27 cellular contexts compared by ENCODE assay signal in genomic region chr4:44544158-44544557, GRCh38.
A peak's percentile ranks its signal among the peaks of the same experiment; 100 is the strongest.
DNase-seq lines count a peak whose midpoint lies in the region; ATAC-seq and TF ChIP-seq lines count a peak whose summit lies in the region.
"Had no signal": no experiment of that assay in that cellular context is flagged by ENCODE, and none has a peak within 500 bp of the region (broad histone marks: within the 10 kb centered on the region; RNA-seq: fewer than 3 reads in every experiment).

No MANE protein-coding gene starts in this region.

- DNase-seq in HT1080 (ENCODE audit: low read depth), result peak; percentile 75
- no peak for DNase-seq in RWPE2 (ENCODE audit: low spot score)
- DNase-seq in fibroblast of pulmonary artery (ENCODE audit: low read depth), result peak; percentile 18
- DNase-seq in retinal pigment epithelial cell (ENCODE audit: low read depth), result peak; percentile 65
- no peak for DNase-seq in activated T-cell treated with anti-CD3 and anti-CD28 coated beads, Interleukin-2, amount 50 U/mL, for 72 hours
- DNase-seq in transverse colon, result no peak
- DNase-seq: AML-193; CD4-positive, alpha-beta T cell; COR-L47; DMS79; EL; GF-D8; Karpas-422; NCI-H1092 treated with DMSO at 0.1 percent for 48 hours; NCI-H1436; NCI-H187; NCI-H2081 treated with DMSO at 0.1 percent for 48 hours; NCI-H2171 treated with DMSO at 0.1 percent for 48 hours; NCI-H524; NCI-H748 treated with DMSO at 0.1 percent for 48 hours; PC-9; SHP77 treated with DMSO at 0.1 percent for 48 hours had no signal

- H3K27ac ChIP-seq in RWPE2 (ENCODE audit: poor library complexity, severe bottlenecking) (no peak overlapping the region), transverse colon (no peak overlapping the region)
- H3K27ac ChIP-seq: A549; BLaER1 treated with 17β-estradiol and CSF1 and Interleukin-3, amounts not matched to agents 10 nM and 100 nM; PC-9; RWPE1 had no signal

- H3K36me3 ChIP-seq in RWPE2 (ENCODE audit: low read depth) (no peaks in the 10 kb centered on the region), transverse colon (no peaks in the 10 kb centered on the region)
- H3K36me3 ChIP-seq: BLaER1 treated with 17β-estradiol and CSF1 and Interleukin-3, amounts not matched to agents 10 nM and 100 nM had no signal

- no peak for TF ChIP-seq EP300 in transverse colon (IDR thresholded peaks at IDR 0.05; ENCODE audit: low read depth)

- H3K4me3 ChIP-seq in RWPE2 (ENCODE audit: severe bottlenecking), result no peak overlapping the region
- no peak overlapping the region for H3K4me3 ChIP-seq in fibroblast of pulmonary artery (replicated peaks; ENCODE audit: low read depth, low read length)
- H3K4me3 ChIP-seq in retinal pigment epithelial cell (ENCODE audit: low read length), result no peak overlapping the region
- H3K4me3 ChIP-seq in transverse colon, result no peak overlapping the region
- H3K4me3 ChIP-seq: A549; BLaER1 treated with 17β-estradiol and CSF1 and Interleukin-3, amounts not matched to agents 10 nM and 100 nM; PC-9 had no signal

- H3K27ac Mint-ChIP-seq in activated T-cell treated with anti-CD3 and anti-CD28 coated beads, Interleukin-2, amount 50 U/mL, for 72 hours, result no peak overlapping the region
- H3K27ac Mint-ChIP-seq in stimulated activated memory B cell treated with anti-CD40 and anti-IgM and Interleukin-4, amounts not matched to agents 10 μg/mL and 1 μg/mL and 100 μg/mL, for 72 hours, result no peak overlapping the region
- H3K27ac Mint-ChIP-seq: CD4-positive, alpha-beta T cell had no signal

- no peak overlapping the region for H3K4me3 Mint-ChIP-seq in activated T-cell treated with anti-CD3 and anti-CD28 coated beads, Interleukin-2, amount 50 U/mL, for 72 hours
- no peak overlapping the region for H3K4me3 Mint-ChIP-seq in stimulated activated memory B cell treated with anti-CD40 and anti-IgM and Interleukin-4, amounts not matched to agents 10 μg/mL and 1 μg/mL and 100 μg/mL, for 72 hours
- H3K4me3 Mint-ChIP-seq: CD4-positive, alpha-beta T cell had no signal

- no peaks in the 10 kb centered on the region for H3K27me3 Mint-ChIP-seq in activated T-cell treated with anti-CD3 and anti-CD28 coated beads, Interleukin-2, amount 50 U/mL, for 72 hours (ENCODE audit: low read depth)
- H3K27me3 Mint-ChIP-seq in stimulated activated memory B cell treated with anti-CD40 and anti-IgM and Interleukin-4, amounts not matched to agents 10 μg/mL and 1 μg/mL and 100 μg/mL, for 72 hours, result no peaks in the 10 kb centered on the region
- H3K27me3 Mint-ChIP-seq: CD4-positive, alpha-beta T cell had no signal

- no peaks in the 10 kb centered on the region for H3K9me3 Mint-ChIP-seq in activated T-cell treated with anti-CD3 and anti-CD28 coated beads, Interleukin-2, amount 50 U/mL, for 72 hours
- no peaks in the 10 kb centered on the region for H3K9me3 Mint-ChIP-seq in stimulated activated memory B cell treated with anti-CD40 and anti-IgM and Interleukin-4, amounts not matched to agents 10 μg/mL and 1 μg/mL and 100 μg/mL, for 72 hours
- H3K9me3 Mint-ChIP-seq: CD4-positive, alpha-beta T cell had no signal

- no peak for TF ChIP-seq POLR2A in transverse colon (IDR thresholded peaks at IDR 0.05)

- H3K4me1 ChIP-seq in RWPE2 (ENCODE audit: insufficient read depth, poor library complexity, severe bottlenecking), result no peaks in the 10 kb centered on the region
- no peaks in the 10 kb centered on the region for H3K4me1 ChIP-seq in transverse colon
- H3K4me1 ChIP-seq: A549; BLaER1 treated with 17β-estradiol and CSF1 and Interleukin-3, amounts not matched to agents 10 nM and 100 nM had no signal

- TF ChIP-seq CTCF in RWPE2 (IDR thresholded peaks at IDR 0.05; ENCODE audit: poor library complexity, severe bottlenecking) (no peak), fibroblast of pulmonary artery (IDR thresholded peaks at IDR 0.05; ENCODE audit: low read length, missing control alignments) (no peak), retinal pigment epithelial cell (conservative IDR thresholded peaks at IDR 0.05; ENCODE audit: low read depth, low read length) (no peak), transverse colon (IDR thresholded peaks at IDR 0.05) (no peak)

- H3K4me1 Mint-ChIP-seq in activated T-cell treated with anti-CD3 and anti-CD28 coated beads, Interleukin-2, amount 50 U/mL, for 72 hours (ENCODE audit: low read depth), result no peaks in the 10 kb centered on the region
- H3K4me1 Mint-ChIP-seq in stimulated activated memory B cell treated with anti-CD40 and anti-IgM and Interleukin-4, amounts not matched to agents 10 μg/mL and 1 μg/mL and 100 μg/mL, for 72 hours, result no peaks in the 10 kb centered on the region

- WGBS in transverse colon (ENCODE audit: low coverage in 1 of 2), 2 donors, result 86 to 92% methylated on average over 2 of the region's 2 CpGs

- no peaks in the 10 kb centered on the region for H3K36me3 Mint-ChIP-seq in activated T-cell treated with anti-CD3 and anti-CD28 coated beads, Interleukin-2, amount 50 U/mL, for 72 hours (ENCODE audit: insufficient read depth in 2 of 2)
- no peaks in the 10 kb centered on the region for H3K36me3 Mint-ChIP-seq in stimulated activated memory B cell treated with anti-CD40 and anti-IgM and Interleukin-4, amounts not matched to agents 10 μg/mL and 1 μg/mL and 100 μg/mL, for 72 hours

- in situ Hi-C loops in transverse colon (cut with MboI; ENCODE audit: low pct_ligation_motif_present in 1 of 4, low pct_unique_long_range_greater_than_20kb in 1 of 4, low sequenced_read_pairs in 3 of 4), result no loop called here

- H3K9me3 ChIP-seq in RWPE2 (ENCODE audit: severe bottlenecking), result no peaks in the 10 kb centered on the region
- no peaks in the 10 kb centered on the region for H3K9me3 ChIP-seq in transverse colon
- H3K9me3 ChIP-seq: A549; BLaER1 treated with 17β-estradiol and CSF1 and Interleukin-3, amounts not matched to agents 10 nM and 100 nM had no signal

- intact Hi-C loops in transverse colon (cut with DNase I; ENCODE audit: low total_unique reads), result no loop called here

- H3K27me3 ChIP-seq in RWPE2 (ENCODE audit: insufficient read depth, poor library complexity, severe bottlenecking), result no peaks in the 10 kb centered on the region
- no peaks in the 10 kb centered on the region for H3K27me3 ChIP-seq in transverse colon
- H3K27me3 ChIP-seq: BLaER1 treated with 17β-estradiol and CSF1 and Interleukin-3, amounts not matched to agents 10 nM and 100 nM had no signal

- peak; percentile 45; the same call in 1 of the 3 replicates for ATAC-seq in RWPE2 (ENCODE audit: low read depth)
- no peak for ATAC-seq in activated T-cell treated with anti-CD3 and anti-CD28 coated beads, Interleukin-2, amount 50 U/mL, for 72 hours (replicated peaks in 1 of 2)
- ATAC-seq in stimulated activated memory B cell treated with anti-CD40 and anti-IgM and Interleukin-4, amounts not matched to agents 10 μg/mL and 1 μg/mL and 100 μg/mL, for 72 hours, result no peak
- ATAC-seq: A549, HepG2 had no signal

Comparison
In these comparisons a context has a peak if more than half of its experiments do, and no peak if none do; other contexts are left out.
1. DNase-seq: peak in HT1080 (single experiment), fibroblast of pulmonary artery (single experiment) and retinal pigment epithelial cell (single experiment); none in RWPE2 (single experiment), activated T-cell treated with anti-CD3 and anti-CD28 coated beads, Interleukin-2, amount 50 U/mL, for 72 hours (0 of 2) and transverse colon (single experiment).